In genomic region chr9:86099695-86100364, GRCh38 we compare ENCODE assay signal across 8 cellular contexts. TPM values are rescaled to one million over a fixed set of nuclear protein-coding genes. Genes with fewer than 3 reads are reported as not detected.
DNase-seq lines count a peak whose midpoint lies in the region; ATAC-seq, FAIRE-seq and TF ChIP-seq lines count a peak whose summit lies in the region.

No MANE protein-coding gene starts in this region.

- TF ChIP-seq POLR2A in breast epithelium (IDR thresholded peaks at IDR 0.05), result no peak

- H4K20me1 ChIP-seq in OCI-LY3 (ENCODE audit: insufficient read depth, low read length) (no peaks in the 10 kb centered on the region), keratinocyte (ENCODE audit: control insufficient read depth, extremely low read depth, insufficient read depth, low read length) (no peaks in the 10 kb centered on the region)

- no peaks in the 10 kb centered on the region for H3K9me1 ChIP-seq in keratinocyte (ENCODE audit: control insufficient read depth, extremely low read depth, insufficient read depth, low read length)

- peaks cover 39% of the 10 kb centered on the region for H3K27me3 ChIP-seq in OCI-LY3 (ENCODE audit: low read depth, low read length)
- no peaks in the 10 kb centered on the region for H3K27me3 ChIP-seq in breast epithelium
- no peaks in the 10 kb centered on the region for H3K27me3 ChIP-seq in keratinocyte (ENCODE audit: control insufficient read depth, extremely low read depth, insufficient read depth, low read length)

- no peaks in the 10 kb centered on the region for H3K9me3 ChIP-seq in OCI-LY3 (ENCODE audit: insufficient read depth, low read length)
- H3K9me3 ChIP-seq in breast epithelium, result no peaks in the 10 kb centered on the region
- no peaks in the 10 kb centered on the region for H3K9me3 ChIP-seq in keratinocyte (ENCODE audit: control insufficient read depth, low read depth, low read length)

- intact Hi-C loops in breast epithelium (cut with DNase I; ENCODE audit: low total_unique reads), result no loop called here

- H3K4me1 ChIP-seq in OCI-LY3 (ENCODE audit: low read length), result peaks cover 39% of the 10 kb centered on the region
- H3K4me1 ChIP-seq in breast epithelium, result no peaks in the 10 kb centered on the region
- peaks cover 9% of the 10 kb centered on the region for H3K4me1 ChIP-seq in keratinocyte (ENCODE audit: control insufficient read depth, extremely low read depth, insufficient read depth, low read length)

- no peak for FAIRE-seq in keratinocyte (lab: Jason Lieb, UNC)

- H3K4me3 ChIP-seq in OCI-LY3 (ENCODE audit: low read length), result peak overlapping the region; percentile 84
- peak overlapping the region; percentile 73 to 92 (median 82) for H3K4me3 ChIP-seq in breast epithelium
- H3K4me3 ChIP-seq in keratinocyte (ENCODE audit: control insufficient read depth in 2 of 3, extremely low read depth in 1 of 3, insufficient read depth in 2 of 3, low read depth in 1 of 3, low read length in 3 of 3), result peak overlapping the region; percentile 41 to 77 (median 62)

- no peaks in the 10 kb centered on the region for H3K36me3 ChIP-seq in OCI-LY3 (replicated peaks; ENCODE audit: low read depth, low read length)
- no peaks in the 10 kb centered on the region for H3K36me3 ChIP-seq in breast epithelium
- H3K36me3 ChIP-seq in keratinocyte (ENCODE audit: control insufficient read depth in 2 of 2, extremely low read depth in 1 of 2, insufficient read depth in 2 of 2, low read length in 2 of 2), result no peaks in the 10 kb centered on the region

- peak; percentile 2 for TF ChIP-seq CTCF in AG09319 (IDR thresholded peaks at IDR 0.05; ENCODE audit: low read depth, low read length)
- no peak; the same call in 1 of the 2 replicates for TF ChIP-seq CTCF in OCI-LY3 (IDR thresholded peaks at IDR 0.05; ENCODE audit: low read depth, low read length)
- TF ChIP-seq CTCF in breast epithelium (IDR thresholded peaks at IDR 0.05), result no peak
- TF ChIP-seq CTCF in keratinocyte (optimal IDR thresholded peaks at IDR 0.05 in 1 of 3, IDR thresholded peaks at IDR 0.05 in 1 of 3, conservative IDR thresholded peaks at IDR 0.05 in 1 of 3; ENCODE audit: extremely low read depth in 1 of 3, insufficient read depth in 2 of 3, low read length in 3 of 3), result no peak

- H3K4me2 ChIP-seq in OCI-LY3 (ENCODE audit: low read length), result peak overlapping the region; percentile 97
- peak overlapping the region; percentile 90 for H3K4me2 ChIP-seq in keratinocyte (ENCODE audit: control insufficient read depth, extremely low read depth, insufficient read depth, low read depth, low read length)

- H3K9ac ChIP-seq in OCI-LY3 (ENCODE audit: low read length) (peak overlapping the region; percentile 60), keratinocyte (ENCODE audit: control insufficient read depth, extremely low read depth, insufficient read depth, low read length) (peak overlapping the region; percentile 58)

- dilution Hi-C loops in keratinocyte (cut with MboI; ENCODE audit: extremely low pct_ligation_motif_present, low sequenced_read_pairs), result no loop called here

- no peak overlapping the region for H3K27ac ChIP-seq in OCI-LY3 (ENCODE audit: low read length)
- peak overlapping the region; percentile 86 for H3K27ac ChIP-seq in breast epithelium
- H3K27ac ChIP-seq in keratinocyte (ENCODE audit: control insufficient read depth, insufficient read depth, low read length), result no peak overlapping the region

- H2AFZ ChIP-seq in OCI-LY3 (ENCODE audit: low read depth, low read length) (peak overlapping the region; percentile 92), keratinocyte (ENCODE audit: control insufficient read depth, low read length) (peak overlapping the region; percentile 84)

- H3K79me2 ChIP-seq in OCI-LY3 (ENCODE audit: low read length) (peaks cover 15% of the 10 kb centered on the region), keratinocyte (ENCODE audit: control insufficient read depth, insufficient read depth, low read length) (peaks cover 5% of the 10 kb centered on the region)

- peak; percentile 13 for ATAC-seq in GM21423 (IDR thresholded peaks at IDR 0.05; ENCODE audit: unreplicated experiment)

- DNase-seq in AG09319 (ENCODE audit: extremely low read depth, low read depth) (no peak), breast epithelium (ENCODE audit: low spot score in 2 of 2) (peak in 1 of 2 donors; percentile 29), keratinocyte (ENCODE audit: low read depth, low spot score) (no peak), cerebellar nuclear complex (lab: John Stamatoyannopoulos, UW) (no peak), NCI-H2081 treated with DMSO at 0.1 percent for 48 hours (lab: John Stamatoyannopoulos, UW) (no peak)
- peak; percentile 14 for DNase-seq in stimulated activated CD4-positive, alpha-beta T cell treated with anti-CD3 and anti-CD28 coated beads, Interleukin-12 subunit alpha, Interleukin-12 subunit beta, amount 100 ng/mL, for 4 hours

RNA-seq across cellular contexts. Expression of gene GOLM1, which starts 0.5 kb away (rescaled TPM):
- total RNA-seq in breast epithelium, result 10 to 100 TPM; 17.1 to 45.6 (median 41.0) TPM
- polyA plus RNA-seq in keratinocyte, result 12.9 to 19.9 TPM (median 17.3 TPM) in 3 replicates
- 27.1 TPM for polyA plus RNA-seq in keratinocyte (2011; ENCODE audit: low read depth)
- polyA plus RNA-seq in keratinocyte (2011; cell fraction: cytosol; rRNA removed), result 13.2 and 14.0 TPM in 2 replicates
- 21.0 and 25.9 TPM in 2 replicates for polyA plus RNA-seq in keratinocyte (2011; cell fraction: nucleus; rRNA removed)
- 16.0 and 18.6 TPM in 2 replicates for polyA plus RNA-seq in keratinocyte (2012; ENCODE audit: low replicate concordance)
- polyA minus RNA-seq in keratinocyte, result 4.6 to 15.3 TPM (median 6.6 TPM) in 3 replicates
- 13.8 TPM for polyA minus RNA-seq in keratinocyte (2011; cell fraction: cytosol; rRNA and poly(A)+ RNA removed)
- 10.2 and 14.4 TPM in 2 replicates for polyA minus RNA-seq in keratinocyte (2011; cell fraction: nucleus; rRNA and poly(A)+ RNA removed)

Comparison
In these comparisons a context has a peak if more than half of its experiments do, and no peak if none do; other contexts are left out.
1. H3K27ac ChIP-seq: peak in breast epithelium (2 of 2); none in OCI-LY3 (single experiment) and keratinocyte (single experiment).
2. Peak in every context shown above with its lines, with median percentiles within 50 percentile points of each other: H3K4me3 ChIP-seq.